ENCODE assay signal across 8 cellular contexts in genomic region chr1:179876289-179876715, GRCh38. TPM values are rescaled to one million over a fixed set of nuclear protein-coding genes. Genes with fewer than 3 reads are reported as not detected.
DNase-seq lines count a peak whose midpoint lies in the region; ATAC-seq and TF ChIP-seq lines count a peak whose summit lies in the region.

No MANE protein-coding gene starts in this region.

- H3K27me3 ChIP-seq in SU-DHL-6 (ENCODE audit: low read length) = no peaks in the 10 kb centered on the region
- H3K27me3 ChIP-seq in skeletal muscle satellite cell (ENCODE audit: control insufficient read depth, insufficient read depth, low read length) = no peaks in the 10 kb centered on the region

- no peak for ATAC-seq in HG02970 (IDR thresholded peaks at IDR 0.05; ENCODE audit: low FRiP score, unreplicated experiment)

- peaks cover 14% of the 10 kb centered on the region for H3F3A ChIP-seq in SU-DHL-6 (ENCODE audit: insufficient read depth)

- H3K9me3 ChIP-seq in SU-DHL-6 (ENCODE audit: insufficient read depth, low read length) (no peaks in the 10 kb centered on the region), skeletal muscle satellite cell (replicated peaks; ENCODE audit: low read length) (no peaks in the 10 kb centered on the region)

- TF ChIP-seq CTCF in HFF-Myc (IDR thresholded peaks at IDR 0.05; ENCODE audit: low read depth, low read length, missing control alignments) (no peak), SU-DHL-6 (IDR thresholded peaks at IDR 0.05; ENCODE audit: insufficient read depth, low read length, poor library complexity, severe bottlenecking) (no peak), fibroblast of the aortic adventitia (IDR thresholded peaks at IDR 0.05; ENCODE audit: insufficient read depth, low read length) (no peak)

- H3K9ac ChIP-seq in SU-DHL-6 (ENCODE audit: low read length) (peak overlapping the region; percentile 61), skeletal muscle satellite cell (ENCODE audit: low read depth, low read length) (peak overlapping the region; percentile 84)

- H3K27ac ChIP-seq in SU-DHL-6 (ENCODE audit: low read depth, low read length) = peak overlapping the region; percentile 4

- H4K20me1 ChIP-seq in SU-DHL-6 (ENCODE audit: low read depth, low read length) = peaks cover 7% of the 10 kb centered on the region; the same call in 1 of the 2 replicates

- H3K4me3 ChIP-seq in HFF-Myc (replicated peaks; ENCODE audit: low read depth, low read length) = peak overlapping the region; percentile 85
- H3K4me3 ChIP-seq in SU-DHL-6 (ENCODE audit: insufficient read depth, low read length, poor library complexity, severe bottlenecking) = peak overlapping the region; percentile 92
- H3K4me3 ChIP-seq in fibroblast of the aortic adventitia (ENCODE audit: low read depth, low read length) = peak overlapping the region; percentile 69
- H3K4me3 ChIP-seq in skeletal muscle satellite cell (ENCODE audit: low read length) = peak overlapping the region; percentile 77

- H2AFZ ChIP-seq in SU-DHL-6 (ENCODE audit: low read depth, low read length, severe bottlenecking) = no peak overlapping the region

- no peaks in the 10 kb centered on the region for H3K9me2 ChIP-seq in SU-DHL-6 (replicated peaks; ENCODE audit: insufficient read depth, low read length)

- peaks cover 14% of the 10 kb centered on the region for H3K4me1 ChIP-seq in skeletal muscle satellite cell (ENCODE audit: control insufficient read depth, insufficient read depth, low read length)

- H3K4me2 ChIP-seq in SU-DHL-6 (ENCODE audit: low read depth, low read length, poor library complexity, severe bottlenecking) = peak overlapping the region; percentile 89
- H3K4me2 ChIP-seq in skeletal muscle satellite cell (ENCODE audit: low read length) = peak overlapping the region; percentile 88

- H3K79me2 ChIP-seq in SU-DHL-6 (ENCODE audit: insufficient read depth, low read length) = peaks cover 63% of the 10 kb centered on the region

- H3K36me3 ChIP-seq in SU-DHL-6 (ENCODE audit: low read length) = peaks cover 22% of the 10 kb centered on the region
- peaks cover 24% of the 10 kb centered on the region for H3K36me3 ChIP-seq in skeletal muscle satellite cell (ENCODE audit: insufficient read depth, low read length)

- DNase-seq in HFF-Myc (ENCODE audit: extremely low read depth, low read depth) = no peak
- DNase-seq in fibroblast of the aortic adventitia (ENCODE audit: low read depth) = peak; percentile 57
- no peak for DNase-seq in DMS79 (lab: John Stamatoyannopoulos, UW)
- no peak for DNase-seq in NCI-H2107 (lab: John Stamatoyannopoulos, UW)
- no peak for DNase-seq in NCI-H526 (lab: John Stamatoyannopoulos, UW)

RNA-seq across cellular contexts. Expression of gene TOR1AIP2, which starts 1.3 kb away (rescaled TPM):
- 105 and 141 TPM in 2 replicates for total RNA-seq in fibroblast of the aortic adventitia (ENCODE audit: low replicate concordance)
- total RNA-seq in skeletal muscle satellite cell (2012; rRNA removed) = 83.0 and 111 TPM in 2 replicates

RNA-seq across cellular contexts. Expression of gene TOR1AIP1, which starts 5.8 kb away (rescaled TPM):
- 30.0 and 77.5 TPM in 2 replicates for total RNA-seq in fibroblast of the aortic adventitia (ENCODE audit: low replicate concordance)
- total RNA-seq in skeletal muscle satellite cell (2012; rRNA removed) = 38.4 and 39.0 TPM in 2 replicates
